ENCODE assay signal across 17 cellular contexts in the genomic region with DNA sequence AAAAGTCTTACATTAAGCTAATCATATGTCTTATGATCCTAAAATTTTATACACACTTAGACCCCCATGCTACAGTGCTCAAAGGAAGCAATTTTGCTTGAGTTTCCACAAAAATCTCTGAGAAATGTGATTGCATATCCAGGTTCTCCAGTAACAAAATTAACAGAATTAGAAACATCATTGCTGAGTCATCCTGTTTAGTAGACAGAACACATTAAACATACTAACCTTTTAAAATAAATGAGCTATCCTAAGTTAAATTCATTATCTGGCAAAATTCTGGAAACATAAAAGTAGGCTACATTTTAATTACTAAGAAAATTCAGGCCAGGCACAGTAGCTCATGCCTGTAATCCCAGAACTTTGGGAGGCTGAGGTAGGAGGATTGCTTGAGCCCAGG.
DNase-seq lines count a peak whose midpoint lies in the region; FAIRE-seq and TF ChIP-seq lines count a peak whose summit lies in the region.
"Had no signal": no experiment of that assay in that cellular context is flagged by ENCODE, and none has a peak within 500 bp of the region (broad histone marks: within the 10 kb centered on the region; RNA-seq: fewer than 3 reads in every experiment).

No MANE protein-coding gene starts in this region.

- TF ChIP-seq CTCF in HFFc6 (IDR thresholded peaks at IDR 0.05) (no peak), ascending aorta (IDR thresholded peaks at IDR 0.05) (no peak), endodermal cell (conservative IDR thresholded peaks at IDR 0.05) (no peak)

- intact Hi-C loops in ascending aorta (cut with DNase I): loop anchor here (5.0 kb wide), 1 partner anchor 96 kb away; a partner anchor contains a TSS

- H3K36me3 ChIP-seq in ascending aorta (no peaks in the 10 kb centered on the region), endodermal cell (ENCODE audit: control insufficient read depth, insufficient read depth, low read length) (peaks cover 15% of the 10 kb centered on the region)
- H3K36me3 ChIP-seq: BE2C had no signal

- H3K9me3 ChIP-seq in ascending aorta: no peaks in the 10 kb centered on the region
- no peaks in the 10 kb centered on the region for H3K9me3 ChIP-seq in endodermal cell (ENCODE audit: control insufficient read depth, low read length)
- H3K9me3 ChIP-seq: BE2C, SJCRH30 had no signal

- H3K36me3 Mint-ChIP-seq in HFFc6 (ENCODE audit: low read depth): peaks cover 14% of the 10 kb centered on the region
- peaks cover 28% of the 10 kb centered on the region for H3K36me3 Mint-ChIP-seq in endodermal cell (ENCODE audit: low read depth)
- H3K36me3 Mint-ChIP-seq: CD8-positive, alpha-beta T cell had no signal

- peak; percentile 74 for FAIRE-seq in islet of Langerhans (lab: Jason Lieb, UNC)

- H3K9ac ChIP-seq in endodermal cell (ENCODE audit: extremely low read depth, low read length, poor library complexity, severe bottlenecking): no peak overlapping the region

- H3K4me1 ChIP-seq in ascending aorta (peaks cover 4 to 26% of the 10 kb centered on the region in 2 donors), endodermal cell (ENCODE audit: control insufficient read depth, insufficient read depth, low read length) (no peaks in the 10 kb centered on the region)

- DNase-seq in ELR (ENCODE audit: low read depth) (peak; percentile 25), HFFc6 (no peak), ascending aorta (ENCODE audit: low spot score in 2 of 2) (no peak), T-helper 2 cell (no peak), OCI-M1 (lab: John Stamatoyannopoulos, UW) (no peak), endodermal cell (no peak)
- DNase-seq: BE2C; CD8-positive, alpha-beta T cell; GOT3; Kasumi-1; NCI-H1417; NCI-H1930; NCI-H2171; NCI-H446 treated with DMSO at 0.1 percent for 48 hours; NCI-H748 treated with DMSO at 0.1 percent for 48 hours; SJCRH30 had no signal

- H3K4me1 Mint-ChIP-seq in HFFc6 (ENCODE audit: low read depth): peaks cover 72% of the 10 kb centered on the region
- peaks cover 30% of the 10 kb centered on the region for H3K4me1 Mint-ChIP-seq in endodermal cell

- H3K4me3 Mint-ChIP-seq in HFFc6 (no peak overlapping the region), endodermal cell (no peak overlapping the region)
- H3K4me3 Mint-ChIP-seq: CD8-positive, alpha-beta T cell had no signal

- no peaks in the 10 kb centered on the region for H3K9me3 Mint-ChIP-seq in HFFc6
- H3K9me3 Mint-ChIP-seq in endodermal cell: no peaks in the 10 kb centered on the region
- H3K9me3 Mint-ChIP-seq: CD8-positive, alpha-beta T cell had no signal

- 0 out of 2 replicates have a peak overlapping the region, but pooled peaks have one; percentile 19 for H3K27ac Mint-ChIP-seq in HFFc6
- no peak overlapping the region for H3K27ac Mint-ChIP-seq in endodermal cell
- H3K27ac Mint-ChIP-seq: CD8-positive, alpha-beta T cell had no signal

- H3K4me3 ChIP-seq in ascending aorta: no peak overlapping the region
- H3K4me3 ChIP-seq in endodermal cell (ENCODE audit: low read length): no peak overlapping the region
- H3K4me3 ChIP-seq: SJCRH30 had no signal

- H3K27me3 ChIP-seq in ascending aorta: no peaks in the 10 kb centered on the region
- H3K27me3 ChIP-seq in endodermal cell (ENCODE audit: control insufficient read depth, insufficient read depth, low read length, poor library complexity, severe bottlenecking): no peaks in the 10 kb centered on the region
- H3K27me3 ChIP-seq: BE2C, SJCRH30 had no signal

- H3K27ac ChIP-seq in ascending aorta (peak overlapping the region; percentile 3 to 34), endodermal cell (ENCODE audit: low read depth, low read length) (no peak overlapping the region)
- H3K27ac ChIP-seq: SJCRH30 had no signal

- H3K27me3 Mint-ChIP-seq in HFFc6 (ENCODE audit: insufficient read depth) (no peaks in the 10 kb centered on the region), endodermal cell (ENCODE audit: insufficient read depth) (no peaks in the 10 kb centered on the region)
